In genomic region chr20:57013741-57014140, GRCh38 we compare ENCODE assay signal across 14 cellular contexts.
DNase-seq lines count a peak whose midpoint lies in the region; ATAC-seq and TF ChIP-seq lines count a peak whose summit lies in the region.
"Had no signal": no experiment of that assay in that cellular context is flagged by ENCODE, and none has a peak within 500 bp of the region (broad histone marks: within the 10 kb centered on the region; RNA-seq: fewer than 3 reads in every experiment).

No MANE protein-coding gene starts in this region.

- H3K36me3 ChIP-seq in adrenal gland (replicated peaks in 1 of 2), result no peaks in the 10 kb centered on the region
- H3K36me3 ChIP-seq: colonic mucosa had no signal

- WGBS in adrenal gland, 4 donors, result 4 to 8% (median 6%) methylated on average over 15 to 19 of the region's 19 CpGs

- DNase-seq in CD14-positive monocyte (ENCODE audit: low spot score) (peak; percentile 16), HEK293T (ENCODE audit: extremely low spot score) (peak; percentile 70), memory B cell (ENCODE audit: low spot score in 2 of 2) (no peak), adrenal gland (no peak), T-cell (no peak)
- DNase-seq: activated CD4-positive, alpha-beta T cell treated with anti-CD3 and anti-CD28 coated beads for 1 hour; activated naive CD8-positive, alpha-beta T cell treated with anti-CD3 and anti-CD28 coated beads, Interleukin-2, amount 10 ng/mL, durations not matched to agents 7 days and 5 days; activated T-cell treated with anti-CD3 and anti-CD28 coated beads for 4 hours; colonic mucosa; NCI-H2171 treated with DMSO at 0.1 percent for 48 hours; stimulated activated CD4-positive, alpha-beta T cell treated with anti-CD3 and anti-CD28 coated beads, Interleukin-2, amount 100 ng/mL, for 24 hours had no signal

- H3K27me3 ChIP-seq in adrenal gland, result peaks cover 5% of the 10 kb centered on the region
- H3K27me3 ChIP-seq: colonic mucosa had no signal

- CTCF ChIA-PET in HEK293T (lab: Yijun Ruan, JAX) (no interaction called here), T-cell (lab: Charles Lee) (no interaction called here)

- TF ChIP-seq POLR2A in adrenal gland (IDR thresholded peaks at IDR 0.05), result no peak

- POLR2A ChIA-PET in HEK293T (lab: Yijun Ruan, JAX), result no interaction called here
- POLR2A ChIA-PET in T-cell (lab: Charles Lee), result no interaction called here

- H3K4me1 ChIP-seq in adrenal gland (replicated peaks in 1 of 2), result no peaks in the 10 kb centered on the region
- H3K4me1 ChIP-seq: colonic mucosa had no signal

- H3K36me3 Mint-ChIP-seq in CD14-positive monocyte, result no peaks in the 10 kb centered on the region
- no peaks in the 10 kb centered on the region for H3K36me3 Mint-ChIP-seq in brain
- H3K36me3 Mint-ChIP-seq in memory B cell, result no peaks in the 10 kb centered on the region
- H3K36me3 Mint-ChIP-seq in T-cell, result no peaks in the 10 kb centered on the region
- H3K36me3 Mint-ChIP-seq: activated naive CD8-positive, alpha-beta T cell treated with anti-CD3 and anti-CD28 coated beads, Interleukin-2, amount 10 ng/mL, durations not matched to agents 7 days and 5 days had no signal

- TF ChIP-seq CTCF in CD14-positive monocyte (IDR thresholded peaks at IDR 0.05) (no peak), brain (conservative IDR thresholded peaks at IDR 0.05) (no peak), adrenal gland (IDR thresholded peaks at IDR 0.05) (no peak)

- H3K27ac Mint-ChIP-seq in CD14-positive monocyte, result no peak overlapping the region
- H3K27ac Mint-ChIP-seq in brain, result no peak overlapping the region
- H3K27ac Mint-ChIP-seq in memory B cell, result peak overlapping the region; percentile 47
- no peak overlapping the region for H3K27ac Mint-ChIP-seq in T-cell
- H3K27ac Mint-ChIP-seq: activated naive CD8-positive, alpha-beta T cell treated with anti-CD3 and anti-CD28 coated beads, Interleukin-2, amount 10 ng/mL, durations not matched to agents 7 days and 5 days had no signal

- ATAC-seq in memory B cell (ENCODE audit: low read depth) (no peak), HG03175 (IDR thresholded peaks at IDR 0.05; ENCODE audit: unreplicated experiment) (no peak), HG02885 (IDR thresholded peaks at IDR 0.05; ENCODE audit: poor library complexity, unreplicated experiment) (no peak), T-cell (replicated peaks in 1 of 4) (no peak)

- no peak overlapping the region for H3K4me3 ChIP-seq in adrenal gland
- H3K4me3 ChIP-seq: colonic mucosa had no signal

- H3K9me3 Mint-ChIP-seq in CD14-positive monocyte (peaks cover 0 to 5% (median 0%) of the 10 kb centered on the region in 7 donors), brain (peaks cover 0 to 11% (median 0%) of the 10 kb centered on the region in 5 experiments), memory B cell (no peaks in the 10 kb centered on the region), T-cell (no peaks in the 10 kb centered on the region)
- H3K9me3 Mint-ChIP-seq: activated naive CD8-positive, alpha-beta T cell treated with anti-CD3 and anti-CD28 coated beads, Interleukin-2, amount 10 ng/mL, durations not matched to agents 7 days and 5 days had no signal

- no peaks in the 10 kb centered on the region for H3K9me3 ChIP-seq in adrenal gland (replicated peaks in 1 of 3)
- H3K9me3 ChIP-seq: colonic mucosa had no signal

- H3K27ac ChIP-seq in adrenal gland, result no peak overlapping the region
- H3K27ac ChIP-seq: colonic mucosa had no signal

- H3K27me3 Mint-ChIP-seq in CD14-positive monocyte (ENCODE audit: low read depth in 3 of 3) (peaks cover 16 to 34% (median 32%) of the 10 kb centered on the region in 3 donors), brain (peaks cover 28% of the 10 kb centered on the region), memory B cell (peaks cover 3% of the 10 kb centered on the region), T-cell (peaks cover 30 to 33% of the 10 kb centered on the region in 2 donors)

- H3K4me1 Mint-ChIP-seq in CD14-positive monocyte (no peaks in the 10 kb centered on the region), brain (peaks cover 8% of the 10 kb centered on the region), memory B cell (no peaks in the 10 kb centered on the region), T-cell (no peaks in the 10 kb centered on the region)
- H3K4me1 Mint-ChIP-seq: activated naive CD8-positive, alpha-beta T cell treated with anti-CD3 and anti-CD28 coated beads, Interleukin-2, amount 10 ng/mL, durations not matched to agents 7 days and 5 days had no signal

- peak overlapping the region in 1 of 2 donors; percentile 69 for H3K4me3 Mint-ChIP-seq in CD14-positive monocyte
- peak overlapping the region in 4 of 5 experiments; percentile 48 to 76 (median 62) for H3K4me3 Mint-ChIP-seq in brain
- H3K4me3 Mint-ChIP-seq in memory B cell, result no peak overlapping the region
- no peak overlapping the region for H3K4me3 Mint-ChIP-seq in T-cell
- H3K4me3 Mint-ChIP-seq: activated naive CD8-positive, alpha-beta T cell treated with anti-CD3 and anti-CD28 coated beads, Interleukin-2, amount 10 ng/mL, durations not matched to agents 7 days and 5 days had no signal

- intact Hi-C loops in CD14-positive monocyte (cut with micrococcal nuclease) (no loop called here), adrenal gland (cut with DNase I) (no loop called here)

TF ChIP-seq in HEK293T, 16 proteins besides CTCF, POLR2A, EP300 and RAD21:
- no peak for TF ChIP-seq TARDBP (IDR thresholded peaks at IDR 0.05)

Comparison
In these comparisons a context has a peak if more than half of its experiments do, and no peak if none do; other contexts are left out.
1. DNase-seq: peak in CD14-positive monocyte (single experiment) and HEK293T (single experiment); none in memory B cell (0 of 2), adrenal gland (0 of 7) and T-cell (0 of 34).
2. H3K4me3 Mint-ChIP-seq: peak in brain (4 of 5); none in memory B cell (single experiment) and T-cell (0 of 3).